ENCODE assay signal across 1 cellular context in the genomic region with DNA sequence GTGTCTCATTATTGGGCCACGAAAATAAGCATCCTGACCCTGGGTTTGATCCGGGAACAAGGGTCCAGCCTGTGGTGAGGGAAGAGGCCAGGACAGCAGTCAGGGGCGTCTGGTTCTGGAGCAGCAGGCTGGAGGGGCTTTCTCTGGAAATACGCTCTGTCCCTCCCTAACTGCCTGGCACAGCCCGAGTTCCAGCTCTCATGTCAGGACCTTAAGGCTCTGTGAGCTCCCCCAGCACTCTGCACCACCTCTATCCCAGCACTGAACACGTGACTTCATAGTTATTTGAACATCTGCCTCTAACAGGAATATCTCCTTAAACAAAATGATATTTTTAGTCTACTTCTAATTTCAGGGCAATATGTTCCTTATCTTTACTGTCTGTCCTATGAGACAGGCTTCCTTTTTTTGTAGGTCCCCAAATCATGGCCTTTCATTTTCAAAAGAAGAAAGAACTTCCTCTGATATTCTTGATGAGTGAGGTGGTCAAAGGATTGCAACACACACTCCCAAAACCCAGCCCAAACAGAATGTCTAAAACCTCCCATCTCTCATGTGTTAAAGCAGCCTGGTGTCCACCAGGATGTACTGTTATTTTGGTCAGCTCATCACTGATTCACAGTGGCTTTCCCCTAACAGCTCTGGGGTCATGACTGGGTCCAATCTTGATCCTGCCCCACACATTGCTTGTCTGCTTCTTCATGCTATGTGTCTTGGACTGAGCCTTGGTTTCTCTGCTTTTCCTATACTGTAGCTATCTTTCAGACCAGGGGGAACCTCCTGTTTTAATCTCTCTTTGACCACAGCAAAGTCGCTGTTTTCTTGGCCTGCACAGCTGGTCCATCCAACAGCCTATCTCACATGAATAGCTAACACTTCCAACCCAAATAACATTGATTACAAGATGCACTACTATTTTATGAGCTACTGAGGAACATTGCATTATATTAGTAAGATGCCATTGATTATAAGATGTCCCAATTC.
TF ChIP-seq lines count a peak whose summit lies in the region.

No MANE protein-coding gene starts in this region.

TF ChIP-seq in K562, 482 proteins besides CTCF, POLR2A, EP300 and RAD21:
- TF ChIP-seq, protein P1, sequence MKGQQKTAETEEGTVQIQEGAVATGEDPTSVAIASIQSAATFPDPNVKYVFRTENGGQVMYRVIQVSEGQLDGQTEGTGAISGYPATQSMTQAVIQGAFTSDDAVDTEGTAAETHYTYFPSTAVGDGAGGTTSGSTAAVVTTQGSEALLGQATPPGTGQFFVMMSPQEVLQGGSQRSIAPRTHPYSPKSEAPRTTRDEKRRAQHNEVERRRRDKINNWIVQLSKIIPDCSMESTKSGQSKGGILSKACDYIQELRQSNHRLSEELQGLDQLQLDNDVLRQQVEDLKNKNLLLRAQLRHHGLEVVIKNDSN (CRISPR knock-in tag; IDR thresholded peaks at IDR 0.05), result 0 out of 2 replicates have a peak, but pooled peaks have one; percentile 31
- TF ChIP-seq MEIS2 (IDR thresholded peaks at IDR 0.05; ENCODE audit: partially characterized antibody), result peak; percentile 33
- TF ChIP-seq CREB1 (IDR thresholded peaks at IDR 0.05), result no peak
- no peak for TF ChIP-seq CREB1 (CRISPR knock-in tag; IDR thresholded peaks at IDR 0.05)
- TF ChIP-seq, protein P2, sequence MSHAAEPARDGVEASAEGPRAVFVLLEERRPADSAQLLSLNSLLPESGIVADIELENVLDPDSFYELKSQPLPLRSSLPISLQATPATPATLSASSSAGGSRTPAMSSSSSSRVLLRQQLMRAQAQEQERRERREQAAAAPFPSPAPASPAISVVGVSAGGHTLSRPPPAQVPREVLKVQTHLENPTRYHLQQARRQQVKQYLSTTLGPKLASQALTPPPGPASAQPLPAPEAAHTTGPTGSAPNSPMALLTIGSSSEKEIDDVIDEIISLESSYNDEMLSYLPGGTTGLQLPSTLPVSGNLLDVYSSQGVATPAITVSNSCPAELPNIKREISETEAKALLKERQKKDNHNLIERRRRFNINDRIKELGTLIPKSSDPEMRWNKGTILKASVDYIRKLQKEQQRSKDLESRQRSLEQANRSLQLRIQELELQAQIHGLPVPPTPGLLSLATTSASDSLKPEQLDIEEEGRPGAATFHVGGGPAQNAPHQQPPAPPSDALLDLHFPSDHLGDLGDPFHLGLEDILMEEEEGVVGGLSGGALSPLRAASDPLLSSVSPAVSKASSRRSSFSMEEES (CRISPR knock-in tag; IDR thresholded peaks at IDR 0.05), result peak; percentile 52
- no peak for TF ChIP-seq EWSR1 (IDR thresholded peaks at IDR 0.05; ENCODE audit: borderline replicate concordance, low read depth, partially characterized antibody)
- TF ChIP-seq TEAD4 (IDR thresholded peaks at IDR 0.05; ENCODE audit: low read length), result peak; percentile 58; the same call in 1 of the 2 replicates
- TF ChIP-seq TEAD4 (CRISPR knock-in tag; IDR thresholded peaks at IDR 0.05; ENCODE audit: borderline replicate concordance), result no peak
- peak; percentile 44; the same call in 1 of the 2 replicates for TF ChIP-seq POLR2AphosphoS5 (IDR thresholded peaks at IDR 0.05; ENCODE audit: control insufficient read depth, insufficient read depth, low read depth, low read length)
- TF ChIP-seq, protein P3, sequence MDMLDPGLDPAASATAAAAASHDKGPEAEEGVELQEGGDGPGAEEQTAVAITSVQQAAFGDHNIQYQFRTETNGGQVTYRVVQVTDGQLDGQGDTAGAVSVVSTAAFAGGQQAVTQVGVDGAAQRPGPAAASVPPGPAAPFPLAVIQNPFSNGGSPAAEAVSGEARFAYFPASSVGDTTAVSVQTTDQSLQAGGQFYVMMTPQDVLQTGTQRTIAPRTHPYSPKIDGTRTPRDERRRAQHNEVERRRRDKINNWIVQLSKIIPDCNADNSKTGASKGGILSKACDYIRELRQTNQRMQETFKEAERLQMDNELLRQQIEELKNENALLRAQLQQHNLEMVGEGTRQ (CRISPR knock-in tag; IDR thresholded peaks at IDR 0.05), result peak; percentile 41
- TF ChIP-seq MXI1 (IDR thresholded peaks at IDR 0.05; ENCODE audit: low read depth, low read length), result no peak
- no peak for TF ChIP-seq SMC3 (conservative IDR thresholded peaks at IDR 0.05; ENCODE audit: insufficient read depth, low read depth, low read length)
- TF ChIP-seq CBFA2T3 (IDR thresholded peaks at IDR 0.05), result peak; percentile 79
- peak; percentile 16; the same call in 1 of the 2 replicates for TF ChIP-seq SPI1 (IDR thresholded peaks at IDR 0.05; ENCODE audit: borderline replicate concordance, low read depth, low read length)
- TF ChIP-seq, protein P4, sequence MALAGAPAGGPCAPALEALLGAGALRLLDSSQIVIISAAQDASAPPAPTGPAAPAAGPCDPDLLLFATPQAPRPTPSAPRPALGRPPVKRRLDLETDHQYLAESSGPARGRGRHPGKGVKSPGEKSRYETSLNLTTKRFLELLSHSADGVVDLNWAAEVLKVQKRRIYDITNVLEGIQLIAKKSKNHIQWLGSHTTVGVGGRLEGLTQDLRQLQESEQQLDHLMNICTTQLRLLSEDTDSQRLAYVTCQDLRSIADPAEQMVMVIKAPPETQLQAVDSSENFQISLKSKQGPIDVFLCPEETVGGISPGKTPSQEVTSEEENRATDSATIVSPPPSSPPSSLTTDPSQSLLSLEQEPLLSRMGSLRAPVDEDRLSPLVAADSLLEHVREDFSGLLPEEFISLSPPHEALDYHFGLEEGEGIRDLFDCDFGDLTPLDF (CRISPR knock-in tag; IDR thresholded peaks at IDR 0.05), result no peak
- TF ChIP-seq NFIC (IDR thresholded peaks at IDR 0.05), result peak; percentile 29
- TF ChIP-seq CEBPB (tag; IDR thresholded peaks at IDR 0.05), result peak; percentile 90
- TF ChIP-seq CBFA2T2 (conservative IDR thresholded peaks at IDR 0.05), result peak; percentile 70
- TF ChIP-seq KDM1A (IDR thresholded peaks at IDR 0.05), result peak; percentile 9 to 49; a peak in 3 of 4 replicates
- TF ChIP-seq RAD51 (IDR thresholded peaks at IDR 0.05; ENCODE audit: borderline replicate concordance, low read depth), result peak; percentile 55; the same call in 1 of the 2 replicates
- peak; percentile 68 for TF ChIP-seq CEBPG (CRISPR knock-in tag; IDR thresholded peaks at IDR 0.05)
- peak; percentile 31 to 73; a peak in 3 of 4 replicates for TF ChIP-seq CEBPG (tag; conservative IDR thresholded peaks at IDR 0.05 in 1 of 2, IDR thresholded peaks at IDR 0.05 in 1 of 2)
TF ChIP-seq in K562: peak in this region for 14.
